8 cellular contexts compared by ENCODE assay signal in the genomic region with DNA sequence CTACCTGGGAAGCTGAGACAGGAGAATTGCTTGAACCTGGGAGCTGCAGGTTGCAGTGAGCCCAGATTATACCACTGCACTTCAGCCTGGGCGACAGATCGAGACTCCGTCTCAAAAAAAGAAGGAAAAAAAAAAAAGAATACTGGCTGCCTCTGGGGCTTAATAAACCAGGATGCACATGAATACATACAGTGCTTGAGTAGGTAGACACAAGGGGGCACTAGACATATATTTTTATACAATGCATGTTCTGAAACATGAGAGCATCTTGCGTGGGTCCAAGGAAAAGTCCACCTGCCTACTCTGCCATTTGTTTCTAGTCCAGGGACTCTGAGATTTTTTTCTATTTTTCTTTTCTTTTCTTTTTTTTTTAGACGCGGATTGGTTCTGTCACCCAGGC. TPM values are rescaled to one million over a fixed set of nuclear protein-coding genes. Genes with fewer than 3 reads are reported as not detected.
A peak's percentile ranks its signal among the peaks of the same experiment; 100 is the strongest.
DNase-seq lines count a peak whose midpoint lies in the region; ATAC-seq and TF ChIP-seq lines count a peak whose summit lies in the region.

No MANE protein-coding gene starts in this region.

- no peak overlapping the region for H3K4me2 ChIP-seq in GM23338

- H3K9me3 Mint-ChIP-seq in GM23338 = no peaks in the 10 kb centered on the region
- H3K9me3 Mint-ChIP-seq in activated T-helper 17 cell treated with anti-CD3 and anti-CD28 coated beads, Interleukin-2, amount 50 U/mL, for 72 hours = no peaks in the 10 kb centered on the region

- H3K4me3 ChIP-seq in GM23338 = no peak overlapping the region

- H2AFZ ChIP-seq in GM23338 = no peak overlapping the region

- no peaks in the 10 kb centered on the region for H3K27me3 ChIP-seq in GM23338 (ENCODE audit: insufficient read depth)

- H3K4me3 Mint-ChIP-seq in GM23338 = no peak overlapping the region
- no peak overlapping the region for H3K4me3 Mint-ChIP-seq in activated T-helper 17 cell treated with anti-CD3 and anti-CD28 coated beads, Interleukin-2, amount 50 U/mL, for 72 hours

- H3K36me3 ChIP-seq in GM23338 (ENCODE audit: insufficient read depth) = no peaks in the 10 kb centered on the region

- no peaks in the 10 kb centered on the region for H3K79me2 ChIP-seq in GM23338 (replicated peaks; ENCODE audit: insufficient read depth)

- no peaks in the 10 kb centered on the region for H3F3A ChIP-seq in GM23338 (replicated peaks; ENCODE audit: low read depth)

- H3K27me3 Mint-ChIP-seq in GM23338 (ENCODE audit: insufficient read depth, low read depth, poor library complexity) = peaks cover 3% of the 10 kb centered on the region
- no peaks in the 10 kb centered on the region for H3K27me3 Mint-ChIP-seq in activated T-helper 17 cell treated with anti-CD3 and anti-CD28 coated beads, Interleukin-2, amount 50 U/mL, for 72 hours

- DNase-seq in GM23338 (ENCODE audit: low spot score) (peak; percentile 43), OCI-M2 (lab: John Stamatoyannopoulos, UW; ENCODE audit: unreplicated experiment) (peak; percentile 86), fibroblast of gingiva (ENCODE audit: low read depth) (peak; percentile 27), putamen (ENCODE audit: low spot score) (no peak)

- TF ChIP-seq CTCF in C4-2B (conservative IDR thresholded peaks at IDR 0.05) (peak; percentile 79), GM23338 (conservative IDR thresholded peaks at IDR 0.05; ENCODE audit: low read depth in 2 of 2) (peak; percentile 33 to 34)

- peaks cover 23% of the 10 kb centered on the region for H3K4me1 ChIP-seq in GM23338 (ENCODE audit: insufficient read depth)

- H3K9me2 ChIP-seq in GM23338 (ENCODE audit: insufficient read depth) = no peaks in the 10 kb centered on the region

- H4K20me1 ChIP-seq in GM23338 (replicated peaks; ENCODE audit: insufficient read depth) = no peaks in the 10 kb centered on the region

- no peak for ATAC-seq in GM23338
- no peak for ATAC-seq in HG03097 (IDR thresholded peaks at IDR 0.05; ENCODE audit: low FRiP score, unreplicated experiment)
- ATAC-seq in activated T-helper 17 cell treated with anti-CD3 and anti-CD28 coated beads, Interleukin-2, amount 50 U/mL, for 72 hours (replicated peaks) = no peak
- ATAC-seq in GM21390 (IDR thresholded peaks at IDR 0.05; ENCODE audit: unreplicated experiment) = no peak

- H3K4me1 Mint-ChIP-seq in GM23338 = peaks cover 20% of the 10 kb centered on the region
- no peaks in the 10 kb centered on the region for H3K4me1 Mint-ChIP-seq in activated T-helper 17 cell treated with anti-CD3 and anti-CD28 coated beads, Interleukin-2, amount 50 U/mL, for 72 hours

- no peak overlapping the region for H3K27ac Mint-ChIP-seq in GM23338
- no peak overlapping the region for H3K27ac Mint-ChIP-seq in activated T-helper 17 cell treated with anti-CD3 and anti-CD28 coated beads, Interleukin-2, amount 50 U/mL, for 72 hours

- no peaks in the 10 kb centered on the region; the same call in 2 of the 3 replicates for H3K36me3 Mint-ChIP-seq in GM23338 (ENCODE audit: low read depth)
- H3K36me3 Mint-ChIP-seq in activated T-helper 17 cell treated with anti-CD3 and anti-CD28 coated beads, Interleukin-2, amount 50 U/mL, for 72 hours (ENCODE audit: low read depth) = peaks cover 1% of the 10 kb centered on the region

- no peak overlapping the region for H3K27ac ChIP-seq in C4-2B
- no peak overlapping the region for H3K27ac ChIP-seq in GM23338 (ENCODE audit: low read depth)

TF ChIP-seq in GM23338, 12 proteins besides CTCF, POLR2A, EP300 and RAD21 (continues in another document):
- TF ChIP-seq CREB1 (CRISPR knock-in tag; IDR thresholded peaks at IDR 0.05; ENCODE audit: low read depth) = no peak
- TF ChIP-seq, protein P1, sequence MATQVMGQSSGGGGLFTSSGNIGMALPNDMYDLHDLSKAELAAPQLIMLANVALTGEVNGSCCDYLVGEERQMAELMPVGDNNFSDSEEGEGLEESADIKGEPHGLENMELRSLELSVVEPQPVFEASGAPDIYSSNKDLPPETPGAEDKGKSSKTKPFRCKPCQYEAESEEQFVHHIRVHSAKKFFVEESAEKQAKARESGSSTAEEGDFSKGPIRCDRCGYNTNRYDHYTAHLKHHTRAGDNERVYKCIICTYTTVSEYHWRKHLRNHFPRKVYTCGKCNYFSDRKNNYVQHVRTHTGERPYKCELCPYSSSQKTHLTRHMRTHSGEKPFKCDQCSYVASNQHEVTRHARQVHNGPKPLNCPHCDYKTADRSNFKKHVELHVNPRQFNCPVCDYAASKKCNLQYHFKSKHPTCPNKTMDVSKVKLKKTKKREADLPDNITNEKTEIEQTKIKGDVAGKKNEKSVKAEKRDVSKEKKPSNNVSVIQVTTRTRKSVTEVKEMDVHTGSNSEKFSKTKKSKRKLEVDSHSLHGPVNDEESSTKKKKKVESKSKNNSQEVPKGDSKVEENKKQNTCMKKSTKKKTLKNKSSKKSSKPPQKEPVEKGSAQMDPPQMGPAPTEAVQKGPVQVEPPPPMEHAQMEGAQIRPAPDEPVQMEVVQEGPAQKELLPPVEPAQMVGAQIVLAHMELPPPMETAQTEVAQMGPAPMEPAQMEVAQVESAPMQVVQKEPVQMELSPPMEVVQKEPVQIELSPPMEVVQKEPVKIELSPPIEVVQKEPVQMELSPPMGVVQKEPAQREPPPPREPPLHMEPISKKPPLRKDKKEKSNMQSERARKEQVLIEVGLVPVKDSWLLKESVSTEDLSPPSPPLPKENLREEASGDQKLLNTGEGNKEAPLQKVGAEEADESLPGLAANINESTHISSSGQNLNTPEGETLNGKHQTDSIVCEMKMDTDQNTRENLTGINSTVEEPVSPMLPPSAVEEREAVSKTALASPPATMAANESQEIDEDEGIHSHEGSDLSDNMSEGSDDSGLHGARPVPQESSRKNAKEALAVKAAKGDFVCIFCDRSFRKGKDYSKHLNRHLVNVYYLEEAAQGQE (IDR thresholded peaks at IDR 0.05; ENCODE audit: unreplicated experiment) = no peak
- no peak for TF ChIP-seq ZNF114 (CRISPR knock-in tag; IDR thresholded peaks at IDR 0.05)
- TF ChIP-seq, protein P2, sequence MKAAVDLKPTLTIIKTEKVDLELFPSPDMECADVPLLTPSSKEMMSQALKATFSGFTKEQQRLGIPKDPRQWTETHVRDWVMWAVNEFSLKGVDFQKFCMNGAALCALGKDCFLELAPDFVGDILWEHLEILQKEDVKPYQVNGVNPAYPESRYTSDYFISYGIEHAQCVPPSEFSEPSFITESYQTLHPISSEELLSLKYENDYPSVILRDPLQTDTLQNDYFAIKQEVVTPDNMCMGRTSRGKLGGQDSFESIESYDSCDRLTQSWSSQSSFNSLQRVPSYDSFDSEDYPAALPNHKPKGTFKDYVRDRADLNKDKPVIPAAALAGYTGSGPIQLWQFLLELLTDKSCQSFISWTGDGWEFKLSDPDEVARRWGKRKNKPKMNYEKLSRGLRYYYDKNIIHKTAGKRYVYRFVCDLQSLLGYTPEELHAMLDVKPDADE (IDR thresholded peaks at IDR 0.05) = no peak
- no peak for TF ChIP-seq EZH2 (IDR thresholded peaks at IDR 0.05; ENCODE audit: low read depth, unreplicated experiment)
- no peak for TF ChIP-seq NANOG (IDR thresholded peaks at IDR 0.05; ENCODE audit: borderline replicate concordance)
- TF ChIP-seq EZH2phosphoT487 (IDR thresholded peaks at IDR 0.05; ENCODE audit: unreplicated experiment) = no peak
- TF ChIP-seq STAT1 (IDR thresholded peaks at IDR 0.05; ENCODE audit: unreplicated experiment) = no peak
- no peak for TF ChIP-seq JUNB (IDR thresholded peaks at IDR 0.05; ENCODE audit: unreplicated experiment)
- no peak for TF ChIP-seq ZNF331 (CRISPR knock-in tag; IDR thresholded peaks at IDR 0.05; ENCODE audit: low read depth)
- TF ChIP-seq POLR2AphosphoS5 (IDR thresholded peaks at IDR 0.05; ENCODE audit: low read depth) = no peak

RNA-seq across cellular contexts. Expression of a gene that starts 31.2 kb away (rescaled TPM):
- 71.5 and 77.5 TPM in 2 replicates for total RNA-seq in GM23338 (2014; rRNA removed; shearing (Covaris generic))
- polyA plus RNA-seq in GM23338 (2016; fragmentation: Nextera tagmentation; extraction: Ambion mirVana) = 46.5 and 57.8 TPM in 2 replicates
- total RNA-seq in activated T-helper 17 cell treated with anti-CD3 and anti-CD28 coated beads, Interleukin-2, amount 50 U/mL, for 72 hours = 10 to 100 TPM; 71.5 to 99.6 TPM

RNA-seq across cellular contexts. Expression of a gene that starts 45.3 kb away (rescaled TPM):
- total RNA-seq in GM23338 (2014; rRNA removed; shearing (Covaris generic)) = 3.1 and 8.0 TPM in 2 replicates
- 4.6 and 4.8 TPM in 2 replicates for polyA plus RNA-seq in GM23338 (2016; fragmentation: Nextera tagmentation; extraction: Ambion mirVana)
- under 1 TPM in 1 of 2 donors, not detected in 1; 0.11 TPM for total RNA-seq in activated T-helper 17 cell treated with anti-CD3 and anti-CD28 coated beads, Interleukin-2, amount 50 U/mL, for 72 hours

RNA-seq across cellular contexts. Expression of a gene that starts 51.6 kb away (rescaled TPM):
- total RNA-seq in GM23338 (2014; rRNA removed; shearing (Covaris generic)) = 5.2 and 5.4 TPM in 2 replicates
- polyA plus RNA-seq in GM23338 (2016; fragmentation: Nextera tagmentation; extraction: Ambion mirVana) = 5.2 and 5.4 TPM in 2 replicates
- 1 to 10 TPM; 9.0 to 9.1 TPM for total RNA-seq in activated T-helper 17 cell treated with anti-CD3 and anti-CD28 coated beads, Interleukin-2, amount 50 U/mL, for 72 hours
